8 cellular contexts compared by ENCODE assay signal in genomic region chr7:44847920-44848634, GRCh38. TPM values are rescaled to one million over a fixed set of nuclear protein-coding genes. Genes with fewer than 3 reads are reported as not detected.
DNase-seq lines count a peak whose midpoint lies in the region; ATAC-seq and TF ChIP-seq lines count a peak whose summit lies in the region.

TSS of gene H2AZ2 (minus strand) at chr7:44848087. CDS start at chr7:44847971, 116 bp downstream.

- ATAC-seq in HG03432 (IDR thresholded peaks at IDR 0.05; ENCODE audit: unreplicated experiment): peak; percentile 88

- DNase-seq in AG20443 (ENCODE audit: low spot score) (peak; percentile 99), NCI-H510A (lab: John Stamatoyannopoulos, UW) (peak; percentile 99), cerebellum (ENCODE audit: low spot score) (peak; percentile 99), islet precursor cell (peak; percentile 100)
- peak; percentile 100 for DNase-seq in activated CD4-positive, alpha-beta T cell treated with anti-CD3 and anti-CD28 coated beads for 1 hour
- DNase-seq in stimulated activated CD4-positive, alpha-beta T cell treated with anti-CD3 and anti-CD28 coated beads, Interleukin-12 subunit alpha, Interleukin-12 subunit beta, amount 100 ng/mL, for 48 hours (ENCODE audit: low read depth in 2 of 3, low spot score in 1 of 3): peak; percentile 99 to 100 (median 100)

- peak; percentile 81 for TF ChIP-seq POLR2A in GM19099 (IDR thresholded peaks at IDR 0.05; ENCODE audit: extremely low read depth, insufficient read length, low read depth)

RNA-seq across cellular contexts. Expression of gene H2AZ2, which starts in this region (rescaled TPM):
- 190 TPM for total RNA-seq in cerebellum

Comparison
In these comparisons a context has a peak if more than half of its experiments do, and no peak if none do; other contexts are left out.
1. Peak in every context shown above with its lines: DNase-seq and ATAC-seq.